Comparison of ENCODE assay signal across 8 cellular contexts in genomic region chr12:123601602-123602489, GRCh38. TPM values are rescaled to one million over a fixed set of nuclear protein-coding genes. Genes with fewer than 3 reads are reported as not detected.
A peak's percentile ranks its signal among the peaks of the same experiment; 100 is the strongest.
DNase-seq lines count a peak whose midpoint lies in the region; ATAC-seq lines count a peak whose summit lies in the region.

TSS of gene DDX55 (plus strand) at chr12:123602099. CDS start at chr12:123602149, 50 bp downstream.

- DNase-seq in AG08395 (ENCODE audit: low spot score) (peak; percentile 87), NCI-H2227 (lab: John Stamatoyannopoulos, UW; ENCODE audit: unreplicated experiment) (peak; percentile 95), cerebellum (ENCODE audit: low spot score) (peak; percentile 85), kidney tubule cell (ENCODE audit: low spot score) (peak; percentile 87)
- peak; percentile 85 for DNase-seq in activated CD4-positive, CD25-positive, alpha-beta regulatory T cell treated with anti-CD3 and anti-CD28 coated beads, Interleukin-2, amount 50 U/mL, for 72 hours
- peak; percentile 63 to 76 (median 75) for DNase-seq in stimulated activated CD4-positive, alpha-beta T cell treated with anti-CD3 and anti-CD28 coated beads, Interleukin-1b, Interleukin-23, amount 100 ng/mL, for 24 hours (ENCODE audit: low read depth in 4 of 4, low spot score in 1 of 4)

- peak; percentile 81 for ATAC-seq in GM18867 (IDR thresholded peaks at IDR 0.05; ENCODE audit: unreplicated experiment)
- ATAC-seq in HG03097 (IDR thresholded peaks at IDR 0.05; ENCODE audit: low FRiP score, unreplicated experiment), result peak; percentile 79

RNA-seq across cellular contexts. Expression of gene DDX55, which starts in this region (rescaled TPM):
- total RNA-seq in cerebellum, result 20.6 TPM

Comparison
In these comparisons a context has a peak if more than half of its experiments do, and no peak if none do; other contexts are left out.
1. Peak in every context shown above with its lines: DNase-seq and ATAC-seq.